ENCODE assay signal across 26 cellular contexts in the genomic region with DNA sequence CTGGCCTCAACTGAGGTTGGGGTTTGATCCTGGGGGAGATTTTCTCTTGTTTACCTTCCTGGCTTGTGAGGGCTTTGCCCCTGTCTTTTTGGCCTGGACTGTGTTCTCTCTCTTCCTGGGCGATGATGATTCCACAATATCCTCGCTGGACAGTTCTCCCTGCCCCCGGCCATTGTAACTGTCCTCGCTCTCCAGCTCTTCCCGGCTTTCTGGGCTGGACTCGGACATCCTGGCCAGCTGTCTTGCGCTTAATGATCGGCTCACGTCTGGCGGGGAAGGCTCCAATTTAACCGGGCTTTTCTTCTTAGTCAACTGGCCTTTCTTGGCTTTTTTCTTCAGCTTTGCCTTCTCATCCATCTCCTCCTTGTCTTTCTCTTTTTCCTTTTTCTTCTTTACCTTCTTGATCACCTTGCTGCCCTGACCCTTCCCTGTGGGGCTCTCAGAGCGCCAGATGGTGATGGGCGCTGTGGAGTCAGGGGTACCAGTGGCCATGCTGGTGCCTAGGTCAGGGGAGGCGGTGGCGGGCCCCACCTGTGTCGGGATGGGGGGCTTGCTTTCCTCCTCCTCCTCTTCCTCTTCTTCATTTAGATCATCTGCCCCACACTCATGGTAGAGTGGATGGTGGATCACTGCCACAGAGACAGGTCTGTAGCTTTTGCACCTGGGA. TPM values are rescaled to one million over a fixed set of nuclear protein-coding genes. Genes with fewer than 3 reads are reported as not detected.
A peak's percentile ranks its signal among the peaks of the same experiment; 100 is the strongest.
DNase-seq lines count a peak whose midpoint lies in the region; ATAC-seq and TF ChIP-seq lines count a peak whose summit lies in the region.
"Had no signal": no experiment of that assay in that cellular context is flagged by ENCODE, and none has a peak within 500 bp of the region (broad histone marks: within the 10 kb centered on the region; RNA-seq: fewer than 3 reads in every experiment).

No MANE protein-coding gene starts in this region.

- no peak for DNase-seq in activated naive CD4-positive, alpha-beta T cell treated with anti-CD3 and anti-CD28 coated beads, Interleukin-2, amount 50 U/mL, for 72 hours (ENCODE audit: low spot score in 2 of 2)
- DNase-seq in activated naive CD4-positive, alpha-beta T cell (lab: John Stamatoyannopoulos, UW): no peak
- DNase-seq in WERI-Rb-1 (peak; percentile 59), head of caudate nucleus (no peak)
- no peak for DNase-seq in stimulated activated effector memory CD8-positive, alpha-beta T cell treated with anti-CD3 and anti-CD28 coated beads, Interleukin-12 subunit alpha, Interleukin-12 subunit beta, amount 100 ng/mL, for 72 hours (ENCODE audit: low spot score in 2 of 2)
- DNase-seq: activated CD4-positive, alpha-beta memory T cell treated with anti-CD3 and anti-CD28 coated beads for 36 hours; activated CD4-positive, alpha-beta T cell treated with anti-CD3 and anti-CD28 coated beads for 1 hour; AML-193; CD4-positive, alpha-beta memory T cell; gastrocnemius medialis; KBM-7; lower lobe of right lung; NCI-H1417 treated with DMSO at 0.1 percent for 48 hours; NCI-H2029 treated with DMSO at 0.1 percent for 48 hours; NCI-H524 treated with DMSO at 0.1 percent for 48 hours; PC-3; stimulated activated CD4-positive, alpha-beta T cell treated with anti-CD3 and anti-CD28 coated beads, Interleukin-2, amount 100 ng/mL, for 24 hours; stimulated activated naive CD8-positive, alpha-beta T cell treated with anti-CD3 and anti-CD28 coated beads, Interleukin-15, amount 100 ng/mL, for 72 hours; uterus had no signal

- H3K36me3 Mint-ChIP-seq in activated naive CD4-positive, alpha-beta T cell treated with anti-CD3 and anti-CD28 coated beads, Interleukin-2, amount 50 U/mL, for 72 hours: peaks cover 4 to 5% of the 10 kb centered on the region in 2 donors
- peaks cover 55% of the 10 kb centered on the region for H3K36me3 Mint-ChIP-seq in stimulated activated effector memory CD8-positive, alpha-beta T cell treated with anti-CD3 and anti-CD28 coated beads, Interleukin-12 subunit alpha, Interleukin-12 subunit beta, amount 100 ng/mL, for 72 hours

- H3K27ac ChIP-seq in WERI-Rb-1 (peak overlapping the region; percentile 78), layer of hippocampus (ENCODE audit: low read depth, low read length) (peak overlapping the region; percentile 52)
- H3K27ac ChIP-seq: gastrocnemius medialis, hepatocyte, lower lobe of right lung, uterus had no signal

- no peaks in the 10 kb centered on the region for H3K9me3 ChIP-seq in WERI-Rb-1 (ENCODE audit: severe bottlenecking)
- H3K9me3 ChIP-seq: gastrocnemius medialis, lower lobe of right lung, uterus had no signal

- H3K4me1 Mint-ChIP-seq in stimulated activated effector memory CD8-positive, alpha-beta T cell treated with anti-CD3 and anti-CD28 coated beads, Interleukin-12 subunit alpha, Interleukin-12 subunit beta, amount 100 ng/mL, for 72 hours: peaks cover 9% of the 10 kb centered on the region
- H3K4me1 Mint-ChIP-seq: stimulated activated naive CD8-positive, alpha-beta T cell treated with anti-CD3 and anti-CD28 coated beads, Interleukin-15, amount 100 ng/mL, for 72 hours had no signal

- no peak for TF ChIP-seq CTCF in WERI-Rb-1 (IDR thresholded peaks at IDR 0.05; ENCODE audit: low read depth, low read length)

- H3K27me3 ChIP-seq in WERI-Rb-1 (ENCODE audit: insufficient read depth, low read depth, severe bottlenecking) (no peaks in the 10 kb centered on the region), layer of hippocampus (ENCODE audit: control insufficient read depth, insufficient read depth, low read length) (no peaks in the 10 kb centered on the region)
- H3K27me3 ChIP-seq: gastrocnemius medialis, hepatocyte, uterus had no signal

- H3K36me3 ChIP-seq in WERI-Rb-1: peaks cover 83% of the 10 kb centered on the region
- H3K36me3 ChIP-seq: uterus had no signal

- peak overlapping the region; percentile 0 to 74 for H3K27ac Mint-ChIP-seq in activated naive CD4-positive, alpha-beta T cell treated with anti-CD3 and anti-CD28 coated beads, Interleukin-2, amount 50 U/mL, for 72 hours
- H3K27ac Mint-ChIP-seq in stimulated activated effector memory CD8-positive, alpha-beta T cell treated with anti-CD3 and anti-CD28 coated beads, Interleukin-12 subunit alpha, Interleukin-12 subunit beta, amount 100 ng/mL, for 72 hours: peak overlapping the region; percentile 89
- H3K27ac Mint-ChIP-seq: activated CD4-positive, alpha-beta memory T cell treated with anti-CD3 and anti-CD28 coated beads for 36 hours; activated T-helper 2 cell treated with anti-CD3 and anti-CD28 coated beads, Interferon-gamma antibody, Interleukin-2, Interleukin-4, amounts not matched to agents 10 μg/mL and 5 μg/mL and 100 μg/mL, durations not matched to agents 14 hours and 24 hours and 36 hours had no signal

- intact Hi-C loops in head of caudate nucleus (cut with DNase I): no loop called here

- H3K4me3 ChIP-seq in WERI-Rb-1 (ENCODE audit: low read depth, low read length): no peak overlapping the region
- H3K4me3 ChIP-seq: gastrocnemius medialis, hepatocyte, lower lobe of right lung, uterus had no signal

- no peak overlapping the region for H3K4me3 Mint-ChIP-seq in stimulated activated effector memory CD8-positive, alpha-beta T cell treated with anti-CD3 and anti-CD28 coated beads, Interleukin-12 subunit alpha, Interleukin-12 subunit beta, amount 100 ng/mL, for 72 hours
- H3K4me3 Mint-ChIP-seq: activated CD4-positive, alpha-beta memory T cell treated with anti-CD3 and anti-CD28 coated beads for 36 hours; CD4-positive, alpha-beta memory T cell; stimulated activated naive CD8-positive, alpha-beta T cell treated with anti-CD3 and anti-CD28 coated beads, Interleukin-15, amount 100 ng/mL, for 72 hours; T-helper 1 cell treated with Interleukin-12 subunit alpha and Interleukin-12 subunit beta and Interleukin-4 antibody, amounts not matched to agents 30 μg/mL and 1 μg/mL, for 36 hours had no signal

- no peaks in the 10 kb centered on the region for H3K9me3 Mint-ChIP-seq in activated naive CD4-positive, alpha-beta T cell treated with anti-CD3 and anti-CD28 coated beads, Interleukin-2, amount 50 U/mL, for 72 hours
- H3K9me3 Mint-ChIP-seq in stimulated activated effector memory CD8-positive, alpha-beta T cell treated with anti-CD3 and anti-CD28 coated beads, Interleukin-12 subunit alpha, Interleukin-12 subunit beta, amount 100 ng/mL, for 72 hours: no peaks in the 10 kb centered on the region
- H3K9me3 Mint-ChIP-seq: activated CD4-positive, alpha-beta memory T cell treated with anti-CD3 and anti-CD28 coated beads for 36 hours; activated T-helper 2 cell treated with anti-CD3 and anti-CD28 coated beads, Interferon-gamma antibody, Interleukin-2, Interleukin-4, amounts not matched to agents 10 μg/mL and 5 μg/mL and 100 μg/mL, durations not matched to agents 14 hours and 24 hours and 36 hours; stimulated activated naive CD8-positive, alpha-beta T cell treated with anti-CD3 and anti-CD28 coated beads, Interleukin-15, amount 100 ng/mL, for 72 hours; T-helper 1 cell treated with Interleukin-12 subunit alpha and Interleukin-12 subunit beta and Interleukin-4 antibody, amounts not matched to agents 30 μg/mL and 1 μg/mL, for 36 hours had no signal

- no peak for ATAC-seq in activated naive CD4-positive, alpha-beta T cell treated with anti-CD3 and anti-CD28 coated beads, Interleukin-2, amount 50 U/mL, for 72 hours
- ATAC-seq in stimulated activated effector memory CD8-positive, alpha-beta T cell treated with anti-CD3 and anti-CD28 coated beads, Interleukin-12 subunit alpha, Interleukin-12 subunit beta, amount 100 ng/mL, for 72 hours: no peak
- ATAC-seq in GM21825 (IDR thresholded peaks at IDR 0.05; ENCODE audit: unreplicated experiment) (no peak), HG02981 (IDR thresholded peaks at IDR 0.05; ENCODE audit: unreplicated experiment) (no peak)
- ATAC-seq: gastrocnemius medialis, lower lobe of right lung, PC-3, right cardiac atrium had no signal

RNA-seq across cellular contexts. Expression of gene PROCA1, which starts 8.0 kb away (rescaled TPM):
- 1 to 10 TPM; 5.7 to 6.4 TPM for total RNA-seq in activated naive CD4-positive, alpha-beta T cell treated with anti-CD3 and anti-CD28 coated beads, Interleukin-2, amount 50 U/mL, for 72 hours

RNA-seq across cellular contexts. Expression of gene RAB34, which starts 14.0 kb away (rescaled TPM):
- 10 to 100 TPM; 20.5 to 46.4 TPM for total RNA-seq in activated naive CD4-positive, alpha-beta T cell treated with anti-CD3 and anti-CD28 coated beads, Interleukin-2, amount 50 U/mL, for 72 hours

RNA-seq across cellular contexts. Expression of gene RPL23A, which starts 16.1 kb away (rescaled TPM):
- 1,000 to 10,000 TPM; 2,221 to 2,736 TPM for total RNA-seq in activated naive CD4-positive, alpha-beta T cell treated with anti-CD3 and anti-CD28 coated beads, Interleukin-2, amount 50 U/mL, for 72 hours

RNA-seq across cellular contexts. Expression of gene TLCD1, which starts 22.3 kb away (rescaled TPM):
- 10 to 100 TPM in 1 of 2 donors, 1 to 10 TPM in 1; 4.4 to 10.2 TPM for total RNA-seq in activated naive CD4-positive, alpha-beta T cell treated with anti-CD3 and anti-CD28 coated beads, Interleukin-2, amount 50 U/mL, for 72 hours

RNA-seq across cellular contexts. Expression of gene NEK8, which starts 24.9 kb away (rescaled TPM):
- 1 to 10 TPM; 5.3 to 6.4 TPM for total RNA-seq in activated naive CD4-positive, alpha-beta T cell treated with anti-CD3 and anti-CD28 coated beads, Interleukin-2, amount 50 U/mL, for 72 hours
